17 cellular contexts compared by ENCODE assay signal in the genomic region with DNA sequence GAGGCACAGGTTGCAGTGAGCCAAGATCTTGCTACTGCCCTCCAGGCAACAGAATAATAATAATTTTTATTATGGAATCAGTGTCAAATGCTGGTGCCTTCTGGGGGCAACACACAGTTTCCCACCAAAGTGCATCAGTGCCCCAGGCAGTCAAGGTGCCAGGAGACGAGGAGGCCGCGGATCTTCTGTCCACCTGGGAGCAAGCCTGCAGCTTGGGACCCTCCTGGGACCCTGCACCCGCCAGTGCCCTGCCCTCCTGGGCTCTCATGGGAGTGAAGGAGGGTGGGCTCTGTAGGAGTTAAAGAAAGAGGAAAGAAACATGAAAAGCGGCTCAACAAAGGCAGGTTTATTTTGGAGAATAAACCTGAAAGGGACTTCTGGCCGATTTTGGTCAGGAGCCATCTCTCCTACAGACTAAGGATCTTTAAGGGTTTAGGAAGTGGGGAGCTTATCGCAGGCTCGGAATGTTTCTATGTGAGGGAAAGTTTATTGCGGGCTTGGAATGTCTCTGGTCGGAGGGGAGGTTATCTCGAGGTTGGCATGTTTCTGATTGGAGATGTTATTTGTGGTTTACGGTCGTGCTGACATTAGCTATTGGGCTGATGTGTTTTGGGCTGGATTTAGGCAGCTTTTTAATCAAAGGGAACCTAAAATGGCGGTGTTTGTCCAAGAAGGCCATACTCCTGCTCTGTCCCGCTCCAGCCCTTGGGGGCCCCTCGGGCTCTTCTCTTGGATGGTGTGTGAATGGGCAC. TPM values are rescaled to one million over a fixed set of nuclear protein-coding genes. Genes with fewer than 3 reads are reported as not detected.
DNase-seq lines count a peak whose midpoint lies in the region; ATAC-seq and TF ChIP-seq lines count a peak whose summit lies in the region.
"Had no signal": no experiment of that assay in that cellular context is flagged by ENCODE, and none has a peak within 500 bp of the region (broad histone marks: within the 10 kb centered on the region; RNA-seq: fewer than 3 reads in every experiment).

No MANE protein-coding gene starts in this region.

- intact Hi-C loops in Right ventricle myocardium inferior (cut with DNase I): no loop called here

- no peaks in the 10 kb centered on the region for H3K9me3 Mint-ChIP-seq in effector memory CD8-positive, alpha-beta T cell
- H3K9me3 Mint-ChIP-seq in type B pancreatic cell: no peaks in the 10 kb centered on the region
- H3K9me3 Mint-ChIP-seq: memory B cell had no signal

- no peak for ATAC-seq in Right ventricle myocardium inferior
- no peak for ATAC-seq in effector memory CD8-positive, alpha-beta T cell (replicated peaks)

- no peak overlapping the region for H3K4me3 ChIP-seq in cardiac muscle cell
- no peak overlapping the region for H3K4me3 ChIP-seq in mucosa of rectum (ENCODE audit: low read length in 2 of 2)
- H3K4me3 ChIP-seq: body of pancreas had no signal

- H3K36me3 ChIP-seq in cardiac muscle cell (no peaks in the 10 kb centered on the region), mucosa of rectum (ENCODE audit: control insufficient read depth in 2 of 2, insufficient read depth in 2 of 2, low read length in 2 of 2) (no peaks in the 10 kb centered on the region)

- H3K4me3 Mint-ChIP-seq in effector memory CD8-positive, alpha-beta T cell: peak overlapping the region; percentile 8 to 66
- no peak overlapping the region for H3K4me3 Mint-ChIP-seq in type B pancreatic cell
- H3K4me3 Mint-ChIP-seq: memory B cell had no signal

- H3K27me3 Mint-ChIP-seq in effector memory CD8-positive, alpha-beta T cell: no peaks in the 10 kb centered on the region
- H3K27me3 Mint-ChIP-seq in type B pancreatic cell: peaks cover 22% of the 10 kb centered on the region

- DNase-seq in cardiac muscle cell (ENCODE audit: low read depth in 1 of 2, low spot score in 1 of 2) (peak; percentile 45 to 81), Right ventricle myocardium inferior (ENCODE audit: missing footprints) (no peak), type B pancreatic cell (ENCODE audit: extremely low spot score, unreplicated experiment) (peak; percentile 59), Kasumi-1 (lab: John Stamatoyannopoulos, UW) (no peak), NCI-H2227 treated with DMSO at 0.1 percent for 48 hours (lab: John Stamatoyannopoulos, UW) (no peak)
- DNase-seq in effector memory CD8-positive, alpha-beta T cell: no peak
- DNase-seq in effector CD4-positive, alpha-beta T cell: no peak
- DNase-seq: activated gamma-delta T cell; effector memory CD4-positive, alpha-beta T cell; NCI-H2081; NCI-H748 treated with DMSO at 0.1 percent for 48 hours; SW 1271 had no signal

- TF ChIP-seq CTCF in cardiac muscle cell (IDR thresholded peaks at IDR 0.05; ENCODE audit: low read depth, low read length) (no peak), type B pancreatic cell (conservative IDR thresholded peaks at IDR 0.05) (no peak)

- H3K9ac ChIP-seq in mucosa of rectum (ENCODE audit: low read depth in 1 of 2, low read length in 2 of 2): peak overlapping the region in 1 of 2 donors; percentile 47

- H3K27ac ChIP-seq in cardiac muscle cell (peak overlapping the region; percentile 78), mucosa of rectum (ENCODE audit: low read depth in 2 of 2, low read length in 2 of 2) (peak overlapping the region; percentile 67 to 77)
- H3K27ac ChIP-seq: body of pancreas had no signal

- peaks cover 22% of the 10 kb centered on the region for H3K4me1 ChIP-seq in cardiac muscle cell (ENCODE audit: low read depth)
- peaks cover 70 to 81% of the 10 kb centered on the region in 2 donors for H3K4me1 ChIP-seq in mucosa of rectum (ENCODE audit: control insufficient read depth in 2 of 2, insufficient read depth in 2 of 2, low read length in 2 of 2)

- peaks cover 0 to 4% of the 10 kb centered on the region in 2 donors for H3K4me1 Mint-ChIP-seq in effector memory CD8-positive, alpha-beta T cell (ENCODE audit: low read depth in 2 of 2)
- H3K4me1 Mint-ChIP-seq in type B pancreatic cell (ENCODE audit: unreplicated experiment): no peaks in the 10 kb centered on the region
- H3K4me1 Mint-ChIP-seq: memory B cell had no signal

- H3K27me3 ChIP-seq in cardiac muscle cell (no peaks in the 10 kb centered on the region), mucosa of rectum (ENCODE audit: control insufficient read depth in 2 of 2, insufficient read depth in 2 of 2, low read length in 2 of 2) (peaks cover 0 to 4% of the 10 kb centered on the region in 2 donors)
- H3K27me3 ChIP-seq: body of pancreas had no signal

- H3K27ac Mint-ChIP-seq in effector memory CD8-positive, alpha-beta T cell: no peak overlapping the region
- no peak overlapping the region for H3K27ac Mint-ChIP-seq in type B pancreatic cell
- H3K27ac Mint-ChIP-seq: memory B cell had no signal

- H3K9me3 ChIP-seq in cardiac muscle cell (ENCODE audit: low read depth): no peaks in the 10 kb centered on the region
- H3K9me3 ChIP-seq in mucosa of rectum (ENCODE audit: control insufficient read depth in 2 of 2, low read length in 2 of 2): no peaks in the 10 kb centered on the region
- H3K9me3 ChIP-seq: body of pancreas had no signal

- H3K36me3 Mint-ChIP-seq in effector memory CD8-positive, alpha-beta T cell (ENCODE audit: insufficient read depth): no peaks in the 10 kb centered on the region
- H3K36me3 Mint-ChIP-seq in type B pancreatic cell: no peaks in the 10 kb centered on the region
- H3K36me3 Mint-ChIP-seq: memory B cell had no signal

RNA-seq across cellular contexts. Expression of a gene that starts 1.1 kb away (rescaled TPM):
- 1.8 and 7.3 TPM in 2 replicates for total RNA-seq in cardiac muscle cell
- polyA plus RNA-seq in cardiac muscle cell: 3.4 and 8.8 TPM in 2 replicates
- total RNA-seq in Right ventricle myocardium inferior: 27.5 TPM
- total RNA-seq in type B pancreatic cell (ENCODE audit: low replicate concordance): 0.29 TPM in 1 of 2 replicates, not detected in the other
- total RNA-seq: A673; activated CD8-positive, alpha-beta memory T cell treated with anti-CD3 and anti-CD28 coated beads for 36 hours had no signal

RNA-seq across cellular contexts. Expression of a gene that starts 54.0 kb away (rescaled TPM):
- 38.3 and 74.9 TPM in 2 replicates for total RNA-seq in cardiac muscle cell
- 9.9 and 19.5 TPM in 2 replicates for polyA plus RNA-seq in cardiac muscle cell
- total RNA-seq in Right ventricle myocardium inferior: 6.4 TPM
- 12.9 and 23.4 TPM in 2 replicates for total RNA-seq in type B pancreatic cell (ENCODE audit: low replicate concordance)

Comparison
In these comparisons a context has a peak if more than half of its experiments do, and no peak if none do; other contexts are left out.
1. DNase-seq: peak in cardiac muscle cell (2 of 2) and type B pancreatic cell (single experiment); none in Right ventricle myocardium inferior (single experiment), effector memory CD8-positive, alpha-beta T cell (0 of 3), Kasumi-1 (0 of 2), NCI-H2227 treated with DMSO at 0.1 percent for 48 hours (single experiment) and effector CD4-positive, alpha-beta T cell (single experiment).